ENCODE assay signal across 17 cellular contexts in the genomic region with DNA sequence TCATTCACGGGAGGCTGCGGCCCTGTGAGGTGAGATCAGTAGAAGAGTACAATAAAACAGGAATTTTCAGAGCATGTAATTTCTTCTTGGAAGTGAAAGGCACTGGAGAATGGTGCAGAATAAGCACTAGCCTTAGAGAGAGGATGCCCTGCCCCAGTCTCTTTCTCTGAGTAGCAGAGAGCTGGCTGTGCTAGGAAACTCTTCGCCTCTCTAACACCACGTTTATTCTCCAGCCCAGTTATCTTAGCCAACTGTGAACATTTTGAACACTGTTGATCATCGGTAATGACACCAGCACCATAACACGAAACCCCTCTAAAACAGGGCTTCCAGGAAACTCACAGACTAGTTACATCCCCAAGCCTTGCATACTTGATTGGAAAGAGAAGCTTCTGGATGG.
A peak's percentile ranks its signal among the peaks of the same experiment; 100 is the strongest.
DNase-seq lines count a peak whose midpoint lies in the region; ATAC-seq and TF ChIP-seq lines count a peak whose summit lies in the region.
"Had no signal": no experiment of that assay in that cellular context is flagged by ENCODE, and none has a peak within 500 bp of the region (broad histone marks: within the 10 kb centered on the region; RNA-seq: fewer than 3 reads in every experiment).

No MANE protein-coding gene starts in this region.

- intact Hi-C loops in transverse colon (cut with DNase I; ENCODE audit: low total_unique reads), result no loop called here
- intact Hi-C loops in aorta (cut with DNase I), result no loop called here

- H3K9ac ChIP-seq in mesenchymal stem cell (ENCODE audit: low read length) (no peak overlapping the region), trophoblast cell (ENCODE audit: low read length) (no peak overlapping the region)

- H3K79me1 ChIP-seq in mesenchymal stem cell (replicated peaks; ENCODE audit: low read length, poor library complexity, severe bottlenecking) (no peaks in the 10 kb centered on the region), trophoblast cell (ENCODE audit: low read length) (peaks cover 4% of the 10 kb centered on the region)

- H2AFZ ChIP-seq in mesenchymal stem cell (ENCODE audit: low read depth, low read length) (no peak overlapping the region), trophoblast cell (ENCODE audit: insufficient read depth, low read length, poor library complexity) (no peak overlapping the region)
- H2AFZ ChIP-seq: GM23338 had no signal

- H3K4me1 ChIP-seq in mesenchymal stem cell (ENCODE audit: control insufficient read depth, insufficient read depth, low read depth, low read length) (peaks cover 2% of the 10 kb centered on the region), trophoblast cell (ENCODE audit: control insufficient read depth in 1 of 2, insufficient read depth in 2 of 2, low read length in 2 of 2) (peaks cover 3 to 5% of the 10 kb centered on the region in 2 experiments), transverse colon (no peaks in the 10 kb centered on the region), aorta (ENCODE audit: control insufficient read depth in 1 of 2, insufficient read depth in 2 of 2, low read length in 2 of 2) (peaks cover 0 to 6% of the 10 kb centered on the region in 2 donors), HAP-1 (no peaks in the 10 kb centered on the region), tibial nerve (peaks cover 0 to 13% (median 5%) of the 10 kb centered on the region in 4 donors)

- H3K27me3 ChIP-seq in mesenchymal stem cell (ENCODE audit: control insufficient read depth in 1 of 2, insufficient read depth in 1 of 2, low read length in 2 of 2) (no peaks in the 10 kb centered on the region), trophoblast cell (ENCODE audit: insufficient read depth, low read length) (no peaks in the 10 kb centered on the region), transverse colon (no peaks in the 10 kb centered on the region), aorta (ENCODE audit: control insufficient read depth in 1 of 2, insufficient read depth in 2 of 2, low read length in 1 of 2) (no peaks in the 10 kb centered on the region), HAP-1 (ENCODE audit: low read depth) (no peaks in the 10 kb centered on the region), tibial nerve (no peaks in the 10 kb centered on the region)

- TF ChIP-seq CTCF in transverse colon (IDR thresholded peaks at IDR 0.05), result no peak
- TF ChIP-seq CTCF in tibial nerve (IDR thresholded peaks at IDR 0.05), result no peak

- H3K18ac ChIP-seq in mesenchymal stem cell (ENCODE audit: low read depth in 1 of 2, low read length in 2 of 2), result peak overlapping the region in 1 of 2 experiments; percentile 35
- H3K18ac ChIP-seq in trophoblast cell (ENCODE audit: low read length), result no peak overlapping the region

- H4K91ac ChIP-seq in mesenchymal stem cell (ENCODE audit: low read length), result no peak overlapping the region
- peak overlapping the region; percentile 26 for H4K91ac ChIP-seq in trophoblast cell (ENCODE audit: low read depth, low read length)

- H3K4me3 ChIP-seq in mesenchymal stem cell (ENCODE audit: insufficient read depth in 1 of 2, low read depth in 1 of 2, low read length in 2 of 2), result no peak overlapping the region
- H3K4me3 ChIP-seq in trophoblast cell (ENCODE audit: low read depth, low read length), result no peak overlapping the region
- H3K4me3 ChIP-seq in transverse colon, result no peak overlapping the region
- no peak overlapping the region for H3K4me3 ChIP-seq in aorta (ENCODE audit: low read length in 2 of 2)
- H3K4me3 ChIP-seq in HAP-1, result no peak overlapping the region
- no peak overlapping the region for H3K4me3 ChIP-seq in tibial nerve
- H3K4me3 ChIP-seq: GM12878, GM23338 had no signal

- H3K4me2 ChIP-seq in mesenchymal stem cell (ENCODE audit: low read length, poor library complexity, severe bottlenecking) (no peak overlapping the region), trophoblast cell (ENCODE audit: low read length) (no peak overlapping the region)
- H3K4me2 ChIP-seq: GM23338 had no signal

- ATAC-seq in aorta (ENCODE audit: low FRiP score) (peak; percentile 64), HG03460 (IDR thresholded peaks at IDR 0.05; ENCODE audit: unreplicated experiment) (no peak)
- ATAC-seq: GM12878, GM23338 had no signal

- no peak overlapping the region for H4K12ac ChIP-seq in trophoblast cell (ENCODE audit: low read depth, low read length)

- in situ Hi-C loops in transverse colon (cut with MboI; ENCODE audit: low pct_ligation_motif_present in 1 of 4, low pct_unique_long_range_greater_than_20kb in 1 of 4, low sequenced_read_pairs in 3 of 4), result no loop called here
- in situ Hi-C loops in HAP-1 (cut with MboI; ENCODE audit: low sequenced_read_pairs), result no loop called here

- H3K9me3 ChIP-seq in mesenchymal stem cell (ENCODE audit: control insufficient read depth, low read length), result no peaks in the 10 kb centered on the region
- H3K9me3 ChIP-seq in trophoblast cell (ENCODE audit: insufficient read depth, low read depth, low read length), result no peaks in the 10 kb centered on the region
- H3K9me3 ChIP-seq in transverse colon, result no peaks in the 10 kb centered on the region
- H3K9me3 ChIP-seq in aorta (ENCODE audit: control insufficient read depth, low read length), result no peaks in the 10 kb centered on the region
- no peaks in the 10 kb centered on the region for H3K9me3 ChIP-seq in HAP-1
- H3K9me3 ChIP-seq in tibial nerve, result no peaks in the 10 kb centered on the region

- 97% methylated on average over 6 of the region's 6 CpGs for WGBS in mesenchymal stem cell
- whole genome bisulfite sequencing in trophoblast cell (ENCODE audit: extremely low coverage, insufficient coverage, insufficient read length), result no CpG with 5 or more reads among the region's 6 CpGs
- 79 to 100% methylated on average over 5 to 6 of the region's 6 CpGs for WGBS in transverse colon (ENCODE audit: low coverage in 1 of 2), 2 donors
- 87 to 90% methylated on average over 6 of the region's 6 CpGs for WGBS in aorta, 2 donors
- 76 to 80% methylated on average over 6 of the region's 6 CpGs for WGBS in tibial nerve, 2 donors

- H3K14ac ChIP-seq in mesenchymal stem cell (ENCODE audit: low read length in 2 of 2) (no peak overlapping the region), trophoblast cell (ENCODE audit: low read length) (no peak overlapping the region)

- H2BK120ac ChIP-seq in mesenchymal stem cell (ENCODE audit: low read depth, low read length) (no peak overlapping the region), trophoblast cell (ENCODE audit: insufficient read depth, low read length, poor library complexity) (no peak overlapping the region)

- H3K23ac ChIP-seq in mesenchymal stem cell (ENCODE audit: low read length in 2 of 2), result no peak overlapping the region
- H3K23ac ChIP-seq in trophoblast cell (ENCODE audit: low read length), result no peak overlapping the region

- no peak overlapping the region for H2BK5ac ChIP-seq in mesenchymal stem cell (ENCODE audit: low read depth, low read length, poor library complexity, severe bottlenecking)
- H2BK5ac ChIP-seq in trophoblast cell (ENCODE audit: low read depth, low read length, poor library complexity), result no peak overlapping the region

- no peak overlapping the region for H3K27ac ChIP-seq in mesenchymal stem cell (ENCODE audit: low read length, poor library complexity, severe bottlenecking)
- no peak overlapping the region for H3K27ac ChIP-seq in trophoblast cell (ENCODE audit: low read depth, low read length)
- peak overlapping the region in 3 of 4 donors; percentile 3 to 16 (median 13) for H3K27ac ChIP-seq in transverse colon
- no peak overlapping the region for H3K27ac ChIP-seq in aorta (ENCODE audit: low read depth in 1 of 2, low read length in 2 of 2)
- H3K27ac ChIP-seq in tibial nerve, result no peak overlapping the region

- DNase-seq in mesenchymal stem cell, result no peak
- DNase-seq in trophoblast cell, result no peak
- DNase-seq in transverse colon, result no peak
- no peak for DNase-seq in aorta
- no peak for DNase-seq in HAP-1 (ENCODE audit: low spot score in 2 of 2)
- no peak for DNase-seq in tibial nerve (ENCODE audit: low spot score in 2 of 2)
- DNase-seq: C1 segment of cervical spinal cord; Calu3; CD4-positive, alpha-beta memory T cell; COR-L47; DMS153; DND-41; H9; HFFc6 had no signal

- TF ChIP-seq POLR2A in transverse colon (IDR thresholded peaks at IDR 0.05) (no peak), tibial nerve (IDR thresholded peaks at IDR 0.05) (no peak)

- no peaks in the 10 kb centered on the region for H3K36me3 ChIP-seq in mesenchymal stem cell (ENCODE audit: control insufficient read depth in 1 of 2, insufficient read depth in 2 of 2, low read depth in 1 of 2, low read length in 2 of 2)
- H3K36me3 ChIP-seq in trophoblast cell (ENCODE audit: control insufficient read depth in 1 of 2, insufficient read depth in 2 of 2, low read length in 2 of 2), result no peaks in the 10 kb centered on the region
- H3K36me3 ChIP-seq in transverse colon, result no peaks in the 10 kb centered on the region
- no peaks in the 10 kb centered on the region for H3K36me3 ChIP-seq in aorta (ENCODE audit: control insufficient read depth in 1 of 2, insufficient read depth in 2 of 2, low read length in 1 of 2)
- H3K36me3 ChIP-seq in HAP-1 (replicated peaks), result no peaks in the 10 kb centered on the region
- H3K36me3 ChIP-seq in tibial nerve, result no peaks in the 10 kb centered on the region

- H2BK15ac ChIP-seq in mesenchymal stem cell (ENCODE audit: low read depth, poor library complexity, severe bottlenecking), result no peak overlapping the region

- no peak overlapping the region for H2AK5ac ChIP-seq in mesenchymal stem cell (ENCODE audit: low read length, severe bottlenecking)
- H2AK5ac ChIP-seq in trophoblast cell (ENCODE audit: low read length), result no peak overlapping the region

- H2BK12ac ChIP-seq in mesenchymal stem cell (ENCODE audit: low read length in 2 of 2) (peak overlapping the region; percentile 56 to 69), trophoblast cell (ENCODE audit: low read length) (peak overlapping the region; percentile 11)

- no peak for TF ChIP-seq EP300 in transverse colon (IDR thresholded peaks at IDR 0.05; ENCODE audit: low read depth)
- TF ChIP-seq EP300 in tibial nerve (IDR thresholded peaks at IDR 0.05), result no peak

- H3K4ac ChIP-seq in mesenchymal stem cell (ENCODE audit: low read depth in 1 of 2, low read length in 2 of 2) (no peak overlapping the region), trophoblast cell (ENCODE audit: low read depth, low read length) (no peak overlapping the region)

- H3K79me2 ChIP-seq in trophoblast cell (ENCODE audit: control insufficient read depth, insufficient read depth, low read length, poor library complexity), result no peaks in the 10 kb centered on the region

- no peak overlapping the region for H4K8ac ChIP-seq in mesenchymal stem cell (ENCODE audit: low read length)
- no peak overlapping the region for H4K8ac ChIP-seq in trophoblast cell (ENCODE audit: low read depth, low read length)

Comparison
In these comparisons a context has a peak if more than half of its experiments do, and no peak if none do; other contexts are left out.
1. H3K27ac ChIP-seq: peak in transverse colon (3 of 4); none in mesenchymal stem cell (single experiment), trophoblast cell (single experiment), aorta (0 of 2) and tibial nerve (0 of 4).